In the genomic region with DNA sequence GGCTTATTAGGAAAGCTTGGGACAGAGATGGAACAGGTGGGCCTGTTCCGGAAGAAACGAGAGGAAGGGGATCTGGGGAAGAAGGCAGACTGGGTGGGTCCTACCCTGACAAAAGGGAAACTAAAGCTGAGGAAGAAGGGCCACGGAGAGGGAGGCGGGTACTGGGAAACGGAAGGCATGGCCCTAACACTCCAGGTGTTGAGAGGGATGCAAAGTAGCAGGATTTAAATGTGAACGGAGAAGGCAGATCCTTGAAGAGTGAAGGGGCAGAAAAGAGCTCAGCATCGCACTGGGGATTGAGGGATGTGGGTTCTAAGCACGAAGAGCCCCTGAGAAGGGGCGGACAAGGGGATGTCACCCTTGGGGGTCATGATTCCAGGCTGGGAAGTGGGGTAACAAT, we compare ENCODE assay signal across 8 cellular contexts. TPM values are rescaled to one million over a fixed set of nuclear protein-coding genes. Genes with fewer than 3 reads are reported as not detected.
DNase-seq lines count a peak whose midpoint lies in the region; ATAC-seq and TF ChIP-seq lines count a peak whose summit lies in the region.

No MANE protein-coding gene starts in this region.

- H3K4me3 ChIP-seq in OCI-LY3 (ENCODE audit: low read length) = peak overlapping the region; percentile 87
- peak overlapping the region; percentile 57 to 81 for H3K4me3 ChIP-seq in esophagus (ENCODE audit: low read depth in 1 of 2, low read length in 2 of 2)

- peak overlapping the region; percentile 68 for H3K9ac ChIP-seq in OCI-LY3 (ENCODE audit: low read length)

- no peaks in the 10 kb centered on the region for H3K36me3 ChIP-seq in OCI-LY3 (replicated peaks; ENCODE audit: low read depth, low read length)
- H3K36me3 ChIP-seq in esophagus (ENCODE audit: control insufficient read depth in 2 of 2, insufficient read depth in 2 of 2, low read length in 1 of 2) = no peaks in the 10 kb centered on the region

- 0 out of 2 replicates have a peak overlapping the region, but pooled peaks have one; percentile 13 for H2AFZ ChIP-seq in OCI-LY3 (ENCODE audit: low read depth, low read length)

- no peak for ATAC-seq in HG02571 (IDR thresholded peaks at IDR 0.05; ENCODE audit: unreplicated experiment)

- H3K4me3 Mint-ChIP-seq in progenitor cell of endocrine pancreas (ENCODE audit: low read depth) = peak overlapping the region; percentile 85

- H3K9me3 ChIP-seq in OCI-LY3 (ENCODE audit: insufficient read depth, low read length) = no peaks in the 10 kb centered on the region
- no peaks in the 10 kb centered on the region for H3K9me3 ChIP-seq in esophagus (ENCODE audit: control insufficient read depth in 2 of 2, insufficient read depth in 1 of 2, low read depth in 1 of 2, low read length in 1 of 2)

- in situ Hi-C loops in GM13976 (cut with MboI; ENCODE audit: low sequenced_read_pairs, unreplicated experiment) = no loop called here

- no peaks in the 10 kb centered on the region for H3K36me3 Mint-ChIP-seq in progenitor cell of endocrine pancreas (ENCODE audit: insufficient read depth)

- H3K27me3 ChIP-seq in OCI-LY3 (ENCODE audit: low read depth, low read length) = no peaks in the 10 kb centered on the region
- no peaks in the 10 kb centered on the region for H3K27me3 ChIP-seq in esophagus (ENCODE audit: control insufficient read depth in 1 of 2, insufficient read depth in 2 of 2, low read length in 2 of 2)

- H3K4me2 ChIP-seq in OCI-LY3 (ENCODE audit: low read length) = peak overlapping the region; percentile 98

- H3K27ac ChIP-seq in OCI-LY3 (ENCODE audit: low read length) = no peak overlapping the region
- H3K27ac ChIP-seq in esophagus (ENCODE audit: low read depth in 2 of 2, low read length in 1 of 2) = peak overlapping the region; percentile 6 to 58

- peak overlapping the region; percentile 70 for H3K27ac Mint-ChIP-seq in progenitor cell of endocrine pancreas

- DNase-seq in DMS153 treated with DMSO at 0.1 percent for 48 hours (lab: John Stamatoyannopoulos, UW; ENCODE audit: unreplicated experiment) = peak; percentile 0
- DNase-seq in DMS153 (lab: John Stamatoyannopoulos, UW) = no peak
- no peak for DNase-seq in progenitor cell of endocrine pancreas (ENCODE audit: low spot score, unreplicated experiment)
- DNase-seq in GM13976 (ENCODE audit: low spot score) = no peak
- no peak for DNase-seq in nucleus accumbens (lab: John Stamatoyannopoulos, UW)

- TF ChIP-seq CTCF in OCI-LY3 (IDR thresholded peaks at IDR 0.05; ENCODE audit: low read depth, low read length) (no peak), progenitor cell of endocrine pancreas (IDR thresholded peaks at IDR 0.05; ENCODE audit: unreplicated experiment) (no peak), GM13976 (IDR thresholded peaks at IDR 0.05; ENCODE audit: borderline replicate concordance, control extremely low read depth, extremely low read depth, insufficient read depth, missing control alignments) (no peak)

- H3K9me3 Mint-ChIP-seq in progenitor cell of endocrine pancreas (ENCODE audit: low read depth) = no peaks in the 10 kb centered on the region

- peaks cover 9% of the 10 kb centered on the region; the same call in 1 of the 2 replicates for H3K79me2 ChIP-seq in OCI-LY3 (ENCODE audit: low read length)

- peaks cover 15% of the 10 kb centered on the region for H3K4me1 Mint-ChIP-seq in progenitor cell of endocrine pancreas (ENCODE audit: low read depth)

- H3K27me3 Mint-ChIP-seq in progenitor cell of endocrine pancreas = no peaks in the 10 kb centered on the region

- H3K4me1 ChIP-seq in OCI-LY3 (ENCODE audit: low read length) = peaks cover 28% of the 10 kb centered on the region
- H3K4me1 ChIP-seq in esophagus (ENCODE audit: control insufficient read depth in 2 of 2, insufficient read depth in 2 of 2, low read length in 1 of 2) = peaks cover 0 to 2% of the 10 kb centered on the region in 2 donors

- no peaks in the 10 kb centered on the region for H4K20me1 ChIP-seq in OCI-LY3 (ENCODE audit: insufficient read depth, low read length)

- 4 to 5% methylated on average over 9 of the region's 9 CpGs for WGBS in esophagus, 2 donors

RNA-seq across cellular contexts. Expression of a gene that starts 0.7 kb away (rescaled TPM):
- 1 to 10 TPM; 6.0 to 7.4 TPM for polyA plus RNA-seq in esophagus
- total RNA-seq in progenitor cell of endocrine pancreas = 17.4 and 18.4 TPM in 2 replicates
